ENCODE assay signal across 10 cellular contexts in the genomic region with DNA sequence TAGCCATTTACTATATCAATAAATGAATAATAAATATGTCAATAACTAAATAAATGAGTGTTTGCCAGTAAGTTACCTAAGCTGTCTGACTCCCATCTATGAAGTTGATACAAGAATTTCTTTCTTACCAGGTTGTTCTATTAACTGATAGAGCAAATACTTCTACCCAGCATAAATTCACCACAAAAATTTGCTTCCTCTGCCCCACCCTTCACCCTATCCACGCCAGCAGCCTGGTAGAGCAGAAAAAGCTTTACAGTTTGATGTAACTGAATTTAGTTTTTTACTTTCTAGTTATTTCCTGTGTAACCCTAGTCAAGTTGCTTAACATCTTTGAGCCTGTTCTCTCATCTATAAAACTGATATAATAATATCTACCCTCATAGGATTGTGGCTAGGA.
"Had no signal": no experiment of that assay in that cellular context is flagged by ENCODE, and none has a peak within 500 bp of the region (broad histone marks: within the 10 kb centered on the region; RNA-seq: fewer than 3 reads in every experiment).

No MANE protein-coding gene starts in this region.

- H3K9me3 ChIP-seq: ascending aorta, heart left ventricle, tibial nerve had no signal

- H3K4me3 ChIP-seq: ascending aorta, heart left ventricle, tibial nerve had no signal

- ATAC-seq: heart left ventricle, left lobe of liver had no signal

- H3K4me1 ChIP-seq: ascending aorta, heart left ventricle, tibial nerve had no signal

- DNase-seq: activated CD4-positive, alpha-beta memory T cell treated with anti-CD3 and anti-CD28 coated beads, Interleukin-2, amount 10 ng/mL, durations not matched to agents 7 days and 5 days; activated CD4-positive, alpha-beta T cell treated with anti-CD3 and anti-CD28 coated beads for 1 hour; activated CD8-positive, alpha-beta memory T cell treated with anti-CD3 and anti-CD28 coated beads, Interleukin-2, amount 50 U/mL, for 4 hours; activated naive CD8-positive, alpha-beta T cell treated with anti-CD3 and anti-CD28 coated beads, Interleukin-2, amount 10 ng/mL, durations not matched to agents 7 days and 5 days; heart left ventricle; mesendoderm; stimulated activated CD4-positive, alpha-beta T cell treated with anti-CD3 and anti-CD28 coated beads, Interleukin-15, amount 100 ng/mL, for 24 hours had no signal

- H3K27me3 ChIP-seq: ascending aorta, heart left ventricle, tibial nerve had no signal

- H3K27ac ChIP-seq: ascending aorta, heart left ventricle, tibial nerve had no signal

- H3K36me3 ChIP-seq: ascending aorta, heart left ventricle, tibial nerve had no signal
